Comparison of ENCODE assay signal across 32 cellular contexts in the genomic region with DNA sequence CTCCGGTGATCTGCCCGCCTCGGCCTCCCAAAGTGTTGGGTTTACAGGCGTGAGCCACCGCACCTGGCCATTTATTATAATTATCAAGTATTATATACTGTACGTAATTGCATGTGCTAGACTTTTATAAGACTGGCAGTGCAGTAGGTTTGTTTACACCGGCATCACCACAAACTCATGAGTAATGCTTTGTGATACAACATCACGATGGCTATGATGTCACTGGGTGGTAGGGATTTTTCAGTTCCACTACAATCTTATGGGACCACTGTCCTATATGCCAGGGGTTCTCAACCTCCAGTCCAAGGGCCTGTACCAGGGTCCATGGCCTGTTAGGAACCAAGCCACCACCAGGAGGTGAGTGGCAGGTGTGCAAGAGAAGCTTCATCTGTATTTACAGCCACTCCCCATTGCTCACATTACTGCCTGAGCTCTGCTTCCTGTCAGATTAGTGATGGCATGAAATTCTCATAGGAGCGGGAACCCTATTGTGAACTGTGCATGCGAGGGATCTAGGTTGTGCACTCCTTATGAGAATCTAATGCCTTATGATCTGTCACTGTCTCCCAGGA. TPM values are rescaled to one million over a fixed set of nuclear protein-coding genes. Genes with fewer than 3 reads are reported as not detected.
A peak's percentile ranks its signal among the peaks of the same experiment; 100 is the strongest.
DNase-seq lines count a peak whose midpoint lies in the region; ATAC-seq, FAIRE-seq and TF ChIP-seq lines count a peak whose summit lies in the region.
"Had no signal": no experiment of that assay in that cellular context is flagged by ENCODE, and none has a peak within 500 bp of the region (broad histone marks: within the 10 kb centered on the region; RNA-seq: fewer than 3 reads in every experiment).

No MANE protein-coding gene starts in this region.

- no peaks in the 10 kb centered on the region for H4K20me1 ChIP-seq in HepG2 (ENCODE audit: insufficient read depth, low read length)
- H4K20me1 ChIP-seq: BLaER1 treated with 17β-estradiol and CSF1 and Interleukin-3, amounts not matched to agents 10 nM and 100 nM had no signal

- H3K4me3 ChIP-seq in HepG2 (replicated peaks in 1 of 3; ENCODE audit: insufficient read depth in 1 of 3, low read depth in 2 of 3, low read length in 3 of 3) (no peak overlapping the region), right lobe of liver (no peak overlapping the region), Panc1 (ENCODE audit: low read depth in 2 of 2, low read length in 2 of 2) (no peak overlapping the region), fibroblast of villous mesenchyme (ENCODE audit: low read depth, low read length) (no peak overlapping the region)
- H3K4me3 ChIP-seq: BLaER1 treated with 17β-estradiol and CSF1 and Interleukin-3, amounts not matched to agents 10 nM and 100 nM had no signal

- TF ChIP-seq RAD21 in HepG2 (CRISPR knock-in tag; IDR thresholded peaks at IDR 0.05): no peak

- POLR2A ChIA-PET in HepG2 (lab: Yijun Ruan, JAX): no interaction called here
- POLR2A ChIA-PET in Panc1 (lab: Charles Lee): no interaction called here

- BruUV-seq in HepG2 (replicated peaks; lab: Mats Ljungman, UMichigan) (no TSS peak), Panc1 (replicated peaks; lab: Mats Ljungman, UMichigan) (no TSS peak)

- H3K4me1 ChIP-seq in HepG2 (ENCODE audit: insufficient read depth, low read length) (no peaks in the 10 kb centered on the region), right lobe of liver (no peaks in the 10 kb centered on the region), Panc1 (ENCODE audit: control insufficient read depth, insufficient read depth, low read length) (no peaks in the 10 kb centered on the region)

- H3K9me3 ChIP-seq in HepG2 (ENCODE audit: low read length) (no peaks in the 10 kb centered on the region), right lobe of liver (no peaks in the 10 kb centered on the region), Panc1 (ENCODE audit: control insufficient read depth, insufficient read depth, low read depth, low read length) (no peaks in the 10 kb centered on the region)
- H3K9me3 ChIP-seq: SK-N-SH had no signal

- H3K79me2 ChIP-seq in HepG2 (ENCODE audit: insufficient read depth, low read length): no peaks in the 10 kb centered on the region

- in situ Hi-C loops in HepG2 (cut with HindIII; ENCODE audit: extremely low pct_ligation_motif_present, low pct_unique_long_range_greater_than_20kb) (no loop called here), Panc1 (cut with HindIII; ENCODE audit: low pct_unique_long_range_greater_than_20kb, low sequenced_read_pairs) (no loop called here)

- DNase-seq in HepG2 (ENCODE audit: low spot score) (no peak), right lobe of liver (no peak), Panc1 (ENCODE audit: low read depth, low spot score) (peak; percentile 30), fibroblast of villous mesenchyme (ENCODE audit: low read depth) (peak; percentile 18), AG20443 (ENCODE audit: low spot score) (no peak)
- DNase-seq in stimulated activated naive CD4-positive, alpha-beta T cell (lab: John Stamatoyannopoulos, UW): no peak
- DNase-seq in activated effector memory CD4-positive, alpha-beta T cell treated with Interleukin-2 at 50 U/mL for 16 hours: no peak
- DNase-seq: AML-193; CD4-positive, alpha-beta T cell; DMS79; EL; GF-D8; HFFc6; NCI-H1092; NCI-H1417 treated with DMSO at 0.1 percent for 48 hours; NCI-H1694 treated with DMSO at 0.1 percent for 48 hours; NCI-H2081; NCI-H2171; NCI-H226; NCI-H510A; NCI-H69; SK-N-SH; SW 1271 had no signal

- intact Hi-C loops in HepG2 (cut with micrococcal nuclease; ENCODE audit: unreplicated experiment): no loop called here
- intact Hi-C loops in right lobe of liver (cut with DNase I): no loop called here
- intact Hi-C loops in Panc1 (cut with micrococcal nuclease; ENCODE audit: unreplicated experiment): no loop called here

- no peak for TF ChIP-seq EP300 in HepG2 (IDR thresholded peaks at IDR 0.05; ENCODE audit: low read depth in 2 of 2, low read length in 2 of 2)
- TF ChIP-seq EP300 in HepG2 (CRISPR knock-in tag; IDR thresholded peaks at IDR 0.05; ENCODE audit: borderline replicate concordance): no peak

- FAIRE-seq in HepG2 (lab: Jason Lieb, UNC): no peak
- FAIRE-seq: D721Med, GM12891, H54, RCC 7860 had no signal

- H3K4me2 ChIP-seq in HepG2 (ENCODE audit: low read depth, low read length): no peak overlapping the region
- H3K4me2 ChIP-seq: BLaER1 treated with 17β-estradiol and CSF1 and Interleukin-3, amounts not matched to agents 10 nM and 100 nM; SK-N-SH had no signal

- TF ChIP-seq POLR2A in HepG2 (IDR thresholded peaks at IDR 0.05; ENCODE audit: insufficient read depth in 1 of 2, low read depth in 2 of 2, low read length in 2 of 2): no peak
- TF ChIP-seq POLR2A in right lobe of liver (IDR thresholded peaks at IDR 0.05): no peak

- CTCF ChIA-PET in HepG2 (lab: Yijun Ruan, JAX; ENCODE audit: low intra/inter-chr PET ratio, low total read pairs) (no interaction called here), Panc1 (lab: Charles Lee) (no interaction called here)

- peaks cover 0 to 11% of the 10 kb centered on the region in 2 experiments; a peak in 2 of 5 replicates for H3K27me3 ChIP-seq in HepG2 (ENCODE audit: control insufficient read depth in 1 of 2, insufficient read depth in 2 of 2, low read length in 2 of 2)
- H3K27me3 ChIP-seq in right lobe of liver: no peaks in the 10 kb centered on the region
- H3K27me3 ChIP-seq in Panc1 (ENCODE audit: control insufficient read depth, insufficient read depth, low read length): peaks cover 9% of the 10 kb centered on the region
- H3K27me3 ChIP-seq: BLaER1 treated with 17β-estradiol and CSF1 and Interleukin-3, amounts not matched to agents 10 nM and 100 nM had no signal

- H3K36me3 ChIP-seq in HepG2 (replicated peaks in 1 of 2; ENCODE audit: control insufficient read depth in 1 of 2, insufficient read depth in 2 of 2, low read length in 2 of 2) (no peaks in the 10 kb centered on the region), right lobe of liver (no peaks in the 10 kb centered on the region), Panc1 (ENCODE audit: control insufficient read depth, insufficient read depth, low read length) (no peaks in the 10 kb centered on the region)
- H3K36me3 ChIP-seq: BLaER1 treated with 17β-estradiol and CSF1 and Interleukin-3, amounts not matched to agents 10 nM and 100 nM had no signal

- no peak overlapping the region for H3K9ac ChIP-seq in HepG2 (ENCODE audit: insufficient read depth, low read depth, low read length)
- H3K9ac ChIP-seq: BLaER1 treated with 17β-estradiol and CSF1 and Interleukin-3, amounts not matched to agents 10 nM and 100 nM; SK-N-SH had no signal

- no peak overlapping the region for H3K27ac ChIP-seq in HepG2 (ENCODE audit: extremely low read length, insufficient read depth, low read length)
- no peak overlapping the region for H3K27ac ChIP-seq in right lobe of liver
- H3K27ac ChIP-seq in Panc1 (ENCODE audit: low read length): no peak overlapping the region
- H3K27ac ChIP-seq: BLaER1 treated with 17β-estradiol and CSF1 and Interleukin-3, amounts not matched to agents 10 nM and 100 nM had no signal

- WGBS in HepG2 (ENCODE audit: low lambda C conversion rate): 77% methylated on average over 10 of the region's 10 CpGs
- 98% methylated on average over 8 of the region's 10 CpGs for WGBS in right lobe of liver (ENCODE audit: insufficient coverage, low coverage, low lambda C conversion rate, missing lambda C conversion rate)

- ATAC-seq in HepG2: peak; percentile 75
- ATAC-seq in right lobe of liver: no peak
- ATAC-seq in Panc1: no peak
- ATAC-seq in HG03378 (IDR thresholded peaks at IDR 0.05; ENCODE audit: unreplicated experiment): no peak

- H2AFZ ChIP-seq in HepG2 (ENCODE audit: low read length): no peak overlapping the region

- TF ChIP-seq CTCF in HepG2 (CRISPR knock-in tag; IDR thresholded peaks at IDR 0.05): no peak
- TF ChIP-seq CTCF in right lobe of liver (IDR thresholded peaks at IDR 0.05): no peak
- TF ChIP-seq CTCF in Panc1 (IDR thresholded peaks at IDR 0.05): no peak
- no peak for TF ChIP-seq CTCF in fibroblast of villous mesenchyme (IDR thresholded peaks at IDR 0.05; ENCODE audit: insufficient read depth, low read depth, low read length)

RNA-seq across cellular contexts. Expression of a gene that starts 9.4 kb away (rescaled TPM):
- total RNA-seq in HepG2 (2016; rRNA removed; fragmentation: Illumina TruSeq; extraction: Trizol) (not detected in 2 replicates), right lobe of liver (not detected), Panc1 (2021; ENCODE audit: unreplicated experiment) (not detected), fibroblast of villous mesenchyme (not detected in 2 replicates)
- not detected in 2 replicates for total RNA-seq in HepG2 (2016; cell fraction: cytosol; rRNA removed; fragmentation: Illumina TruSeq; extraction: Trizol; ENCODE audit: low read depth)
- not detected in 2 replicates for total RNA-seq in HepG2 (2016; cell fraction: insoluble cytoplasmic fraction; rRNA removed; fragmentation: Illumina TruSeq; extraction: Trizol)
- not detected in 2 replicates for total RNA-seq in HepG2 (2016; cell fraction: membrane; rRNA removed; fragmentation: Illumina TruSeq; extraction: Trizol)
- not detected in 2 replicates for total RNA-seq in HepG2 (2016; cell fraction: nucleus; rRNA removed; fragmentation: Illumina TruSeq; extraction: Trizol)
- polyA plus RNA-seq in HepG2 (2011; rRNA removed): not detected in 2 replicates
- polyA plus RNA-seq in HepG2 (2011; cell fraction: cytosol; rRNA removed): not detected in 2 replicates
- polyA plus RNA-seq in HepG2 (2011; cell fraction: nucleus; rRNA removed): not detected in 2 replicates
- not detected in 2 replicates for polyA plus RNA-seq in HepG2 (2012)
- not detected in 2 replicates for polyA plus RNA-seq in HepG2 (2016; cell fraction: cytosol; fragmentation: Illumina TruSeq; extraction: Trizol; ENCODE audit: low read depth)
- polyA plus RNA-seq in HepG2 (2016; cell fraction: insoluble cytoplasmic fraction; fragmentation: Illumina TruSeq; extraction: Trizol; ENCODE audit: low read depth): not detected in 2 replicates
- polyA plus RNA-seq in HepG2 (2016; cell fraction: membrane; fragmentation: Illumina TruSeq; extraction: Trizol; ENCODE audit: low read depth): not detected in 2 replicates
- polyA plus RNA-seq in HepG2 (2016; cell fraction: nucleus; fragmentation: Illumina TruSeq; extraction: Trizol; ENCODE audit: insufficient read depth, low read depth): not detected in 2 replicates
- not detected in 2 replicates for polyA minus RNA-seq in HepG2 (2011; rRNA and poly(A)+ RNA removed; ENCODE audit: low replicate concordance)
- polyA minus RNA-seq in HepG2 (2011; cell fraction: cytosol; rRNA and poly(A)+ RNA removed): not detected in 2 replicates
- polyA minus RNA-seq in HepG2 (2011; cell fraction: nucleus; rRNA and poly(A)+ RNA removed): not detected in 2 replicates
- not detected for polyA plus RNA-seq in Panc1 (2012; ENCODE audit: insufficient read length)
- total RNA-seq: A172; CD4-positive, alpha-beta T cell; HFFc6; OCI-LY7 had no signal
- polyA plus RNA-seq: AG04450, SK-N-SH had no signal

RNA-seq across cellular contexts. Expression of a gene that starts 12.0 kb away (rescaled TPM):
- total RNA-seq in HepG2 (2016; rRNA removed; fragmentation: Illumina TruSeq; extraction: Trizol): not detected in 2 replicates
- total RNA-seq in HepG2 (2016; cell fraction: cytosol; rRNA removed; fragmentation: Illumina TruSeq; extraction: Trizol; ENCODE audit: low read depth): not detected in 2 replicates
- not detected in 2 replicates for total RNA-seq in HepG2 (2016; cell fraction: insoluble cytoplasmic fraction; rRNA removed; fragmentation: Illumina TruSeq; extraction: Trizol)
- total RNA-seq in HepG2 (2016; cell fraction: membrane; rRNA removed; fragmentation: Illumina TruSeq; extraction: Trizol): not detected in 2 replicates
- total RNA-seq in HepG2 (2016; cell fraction: nucleus; rRNA removed; fragmentation: Illumina TruSeq; extraction: Trizol): not detected in 2 replicates
- not detected in 2 replicates for polyA plus RNA-seq in HepG2 (2011; rRNA removed)
- polyA plus RNA-seq in HepG2 (2011; cell fraction: cytosol; rRNA removed): not detected in 2 replicates
- polyA plus RNA-seq in HepG2 (2011; cell fraction: nucleus; rRNA removed): not detected in 2 replicates
- not detected in 2 replicates for polyA plus RNA-seq in HepG2 (2012)
- polyA plus RNA-seq in HepG2 (2016; cell fraction: cytosol; fragmentation: Illumina TruSeq; extraction: Trizol; ENCODE audit: low read depth): not detected in 2 replicates
- not detected in 2 replicates for polyA plus RNA-seq in HepG2 (2016; cell fraction: insoluble cytoplasmic fraction; fragmentation: Illumina TruSeq; extraction: Trizol; ENCODE audit: low read depth)
- polyA plus RNA-seq in HepG2 (2016; cell fraction: membrane; fragmentation: Illumina TruSeq; extraction: Trizol; ENCODE audit: low read depth): not detected in 2 replicates
- not detected in 2 replicates for polyA plus RNA-seq in HepG2 (2016; cell fraction: nucleus; fragmentation: Illumina TruSeq; extraction: Trizol; ENCODE audit: insufficient read depth, low read depth)
- polyA minus RNA-seq in HepG2 (2011; rRNA and poly(A)+ RNA removed; ENCODE audit: low replicate concordance): not detected in 2 replicates
- polyA minus RNA-seq in HepG2 (2011; cell fraction: cytosol; rRNA and poly(A)+ RNA removed): not detected in 2 replicates
- not detected in 2 replicates for polyA minus RNA-seq in HepG2 (2011; cell fraction: nucleus; rRNA and poly(A)+ RNA removed)
- not detected for total RNA-seq in right lobe of liver
- not detected for total RNA-seq in Panc1 (2021; ENCODE audit: unreplicated experiment)
- not detected for polyA plus RNA-seq in Panc1 (2012; ENCODE audit: insufficient read length)
- not detected in 2 replicates for total RNA-seq in fibroblast of villous mesenchyme
- total RNA-seq: A172; CD4-positive, alpha-beta T cell; HFFc6; OCI-LY7 had no signal
- polyA plus RNA-seq: AG04450, SK-N-SH had no signal

RNA-seq across cellular contexts. Expression of a gene that starts 28.0 kb away (rescaled TPM):
- total RNA-seq in HepG2 (2016; rRNA removed; fragmentation: Illumina TruSeq; extraction: Trizol) (not detected in 2 replicates), right lobe of liver (not detected), Panc1 (2021; ENCODE audit: unreplicated experiment) (not detected), fibroblast of villous mesenchyme (not detected in 2 replicates)
- total RNA-seq in HepG2 (2016; cell fraction: cytosol; rRNA removed; fragmentation: Illumina TruSeq; extraction: Trizol; ENCODE audit: low read depth): not detected in 2 replicates
- not detected in 2 replicates for total RNA-seq in HepG2 (2016; cell fraction: insoluble cytoplasmic fraction; rRNA removed; fragmentation: Illumina TruSeq; extraction: Trizol)
- not detected in 2 replicates for total RNA-seq in HepG2 (2016; cell fraction: membrane; rRNA removed; fragmentation: Illumina TruSeq; extraction: Trizol)
- total RNA-seq in HepG2 (2016; cell fraction: nucleus; rRNA removed; fragmentation: Illumina TruSeq; extraction: Trizol): not detected in 2 replicates
- not detected in 2 replicates for polyA plus RNA-seq in HepG2 (2011; rRNA removed)
- not detected in 2 replicates for polyA plus RNA-seq in HepG2 (2011; cell fraction: cytosol; rRNA removed)
- polyA plus RNA-seq in HepG2 (2011; cell fraction: nucleus; rRNA removed): not detected in 2 replicates
- polyA plus RNA-seq in HepG2 (2012): not detected in 2 replicates
- polyA plus RNA-seq in HepG2 (2016; cell fraction: cytosol; fragmentation: Illumina TruSeq; extraction: Trizol; ENCODE audit: low read depth): not detected in 2 replicates
- not detected in 2 replicates for polyA plus RNA-seq in HepG2 (2016; cell fraction: insoluble cytoplasmic fraction; fragmentation: Illumina TruSeq; extraction: Trizol; ENCODE audit: low read depth)
- not detected in 2 replicates for polyA plus RNA-seq in HepG2 (2016; cell fraction: membrane; fragmentation: Illumina TruSeq; extraction: Trizol; ENCODE audit: low read depth)
- polyA plus RNA-seq in HepG2 (2016; cell fraction: nucleus; fragmentation: Illumina TruSeq; extraction: Trizol; ENCODE audit: insufficient read depth, low read depth): not detected in 2 replicates
- not detected in 2 replicates for polyA minus RNA-seq in HepG2 (2011; rRNA and poly(A)+ RNA removed; ENCODE audit: low replicate concordance)
- not detected in 2 replicates for polyA minus RNA-seq in HepG2 (2011; cell fraction: cytosol; rRNA and poly(A)+ RNA removed)
- not detected in 2 replicates for polyA minus RNA-seq in HepG2 (2011; cell fraction: nucleus; rRNA and poly(A)+ RNA removed)
- not detected for polyA plus RNA-seq in Panc1 (2012; ENCODE audit: insufficient read length)
- total RNA-seq: A172; CD4-positive, alpha-beta T cell; HFFc6; OCI-LY7 had no signal
- polyA plus RNA-seq: AG04450, SK-N-SH had no signal

RNA-seq across cellular contexts. Expression of a gene that starts 39.9 kb away (rescaled TPM):
- total RNA-seq in HepG2 (2016; rRNA removed; fragmentation: Illumina TruSeq; extraction: Trizol): not detected in 2 replicates
- total RNA-seq in HepG2 (2016; cell fraction: cytosol; rRNA removed; fragmentation: Illumina TruSeq; extraction: Trizol; ENCODE audit: low read depth): not detected in 2 replicates
- total RNA-seq in HepG2 (2016; cell fraction: insoluble cytoplasmic fraction; rRNA removed; fragmentation: Illumina TruSeq; extraction: Trizol): not detected in 2 replicates
- total RNA-seq in HepG2 (2016; cell fraction: membrane; rRNA removed; fragmentation: Illumina TruSeq; extraction: Trizol): not detected in 2 replicates
- total RNA-seq in HepG2 (2016; cell fraction: nucleus; rRNA removed; fragmentation: Illumina TruSeq; extraction: Trizol): not detected in 2 replicates
- polyA plus RNA-seq in HepG2 (2011; rRNA removed): not detected in 2 replicates
- polyA plus RNA-seq in HepG2 (2011; cell fraction: cytosol; rRNA removed): not detected in 2 replicates
- polyA plus RNA-seq in HepG2 (2011; cell fraction: nucleus; rRNA removed): not detected in 2 replicates
- polyA plus RNA-seq in HepG2 (2012): not detected in 2 replicates
- not detected in 2 replicates for polyA plus RNA-seq in HepG2 (2016; cell fraction: cytosol; fragmentation: Illumina TruSeq; extraction: Trizol; ENCODE audit: low read depth)
- polyA plus RNA-seq in HepG2 (2016; cell fraction: insoluble cytoplasmic fraction; fragmentation: Illumina TruSeq; extraction: Trizol; ENCODE audit: low read depth): not detected in 2 replicates
- polyA plus RNA-seq in HepG2 (2016; cell fraction: membrane; fragmentation: Illumina TruSeq; extraction: Trizol; ENCODE audit: low read depth): not detected in 2 replicates
- not detected in 2 replicates for polyA plus RNA-seq in HepG2 (2016; cell fraction: nucleus; fragmentation: Illumina TruSeq; extraction: Trizol; ENCODE audit: insufficient read depth, low read depth)
- polyA minus RNA-seq in HepG2 (2011; rRNA and poly(A)+ RNA removed; ENCODE audit: low replicate concordance): not detected in 2 replicates
- polyA minus RNA-seq in HepG2 (2011; cell fraction: cytosol; rRNA and poly(A)+ RNA removed): not detected in 2 replicates
- not detected in 2 replicates for polyA minus RNA-seq in HepG2 (2011; cell fraction: nucleus; rRNA and poly(A)+ RNA removed)
- total RNA-seq in right lobe of liver: not detected
- total RNA-seq in Panc1 (2021; ENCODE audit: unreplicated experiment): not detected
- not detected for polyA plus RNA-seq in Panc1 (2012; ENCODE audit: insufficient read length)
- total RNA-seq in fibroblast of villous mesenchyme: not detected in 2 replicates
- total RNA-seq: A172; CD4-positive, alpha-beta T cell; HFFc6; OCI-LY7 had no signal
- polyA plus RNA-seq: AG04450, SK-N-SH had no signal

Comparison
In these comparisons a context has a peak if more than half of its experiments do, and no peak if none do; other contexts are left out.
1. DNase-seq: peak in Panc1 (single experiment) and fibroblast of villous mesenchyme (single experiment); none in HepG2 (single experiment), right lobe of liver (0 of 3), AG20443 (single experiment), stimulated activated naive CD4-positive, alpha-beta T cell (0 of 6) and activated effector memory CD4-positive, alpha-beta T cell treated with Interleukin-2 at 50 U/mL for 16 hours (single experiment).